ENCODE assay signal across 9 cellular contexts in the genomic region with DNA sequence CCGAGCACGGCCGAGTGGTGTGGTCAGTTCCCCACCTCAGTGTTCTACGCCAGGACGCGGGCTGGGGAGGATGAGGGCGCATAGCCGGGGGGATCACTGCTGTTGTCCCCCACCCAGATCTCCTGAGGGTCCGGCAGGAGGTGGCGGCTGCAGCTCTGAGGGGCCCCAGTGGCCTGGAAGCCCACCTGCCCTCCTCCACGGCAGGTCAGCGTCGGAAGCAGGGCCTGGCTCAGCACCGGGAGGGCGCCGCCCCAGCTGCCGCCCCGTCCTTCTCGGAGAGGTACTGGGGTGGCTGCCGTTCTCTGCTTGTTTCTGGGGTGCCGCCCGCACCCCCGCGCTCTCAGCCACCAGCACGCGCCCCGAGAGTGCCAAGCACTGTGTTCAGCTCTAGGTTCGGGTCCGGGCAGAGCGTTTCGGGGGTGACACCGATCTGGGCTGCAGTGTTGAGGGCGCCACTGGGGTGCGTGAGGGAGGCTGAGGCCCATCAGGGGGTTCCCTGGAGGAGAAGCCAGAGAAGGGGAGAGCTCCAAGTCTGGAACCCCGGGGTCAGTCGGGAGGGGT. TPM values are rescaled to one million over a fixed set of nuclear protein-coding genes. Genes with fewer than 3 reads are reported as not detected.
DNase-seq lines count a peak whose midpoint lies in the region; ATAC-seq and TF ChIP-seq lines count a peak whose summit lies in the region.
"Had no signal": no experiment of that assay in that cellular context is flagged by ENCODE, and none has a peak within 500 bp of the region (broad histone marks: within the 10 kb centered on the region; RNA-seq: fewer than 3 reads in every experiment).

No MANE protein-coding gene starts in this region.

- H3K4me1 ChIP-seq in BLaER1 treated with 17β-estradiol and CSF1 and Interleukin-3, amounts not matched to agents 10 nM and 100 nM, result peaks cover 32 to 86% (median 76%) of the 10 kb centered on the region in 10 experiments; a peak in 19 of 20 replicates
- peaks cover 67% of the 10 kb centered on the region for H3K4me1 ChIP-seq in KMS-11 (ENCODE audit: low read depth, poor library complexity, severe bottlenecking)
- peaks cover 19% of the 10 kb centered on the region for H3K4me1 ChIP-seq in neural progenitor cell

- H3K36me3 ChIP-seq in BLaER1 treated with 17β-estradiol and CSF1 and Interleukin-3, amounts not matched to agents 10 nM and 100 nM, result peaks cover 17 to 29% (median 25%) of the 10 kb centered on the region in 11 experiments
- H3K36me3 ChIP-seq in KMS-11 (ENCODE audit: insufficient read depth) (no peaks in the 10 kb centered on the region), neural progenitor cell (no peaks in the 10 kb centered on the region)

- H3K4me3 Mint-ChIP-seq in neural progenitor cell, result peak overlapping the region; percentile 69

- H3K4me2 ChIP-seq in BLaER1 treated with 17β-estradiol and CSF1 and Interleukin-3, amounts not matched to agents 10 nM and 100 nM, result peak overlapping the region; percentile 85 to 98 (median 92)
- H3K4me2 ChIP-seq in KMS-11 (peak overlapping the region; percentile 91), neural progenitor cell (peak overlapping the region; percentile 87)

- no peak overlapping the region; a peak in 1 of 22 replicates for H3K27ac ChIP-seq in BLaER1 treated with 17β-estradiol and CSF1 and Interleukin-3, amounts not matched to agents 10 nM and 100 nM
- H3K27ac ChIP-seq in KMS-11 (no peak overlapping the region), coronary artery (peak overlapping the region in 1 of 2 donors; percentile 77), neural progenitor cell (no peak overlapping the region)

- peaks cover 27% of the 10 kb centered on the region for H3F3A ChIP-seq in neural progenitor cell (ENCODE audit: low read depth)

- DNase-seq in coronary artery (ENCODE audit: low spot score) (no peak), neural progenitor cell (ENCODE audit: low spot score) (no peak), epidermal melanocyte (ENCODE audit: insufficient read length, low spot score) (no peak), iPS-NIHi7 (ENCODE audit: extremely low spot score) (no peak), NCI-H1694 (lab: John Stamatoyannopoulos, UW) (no peak)
- DNase-seq: effector CD8-positive, alpha-beta T cell had no signal

- H3K79me2 ChIP-seq in KMS-11 (ENCODE audit: insufficient read depth, low read depth), result no peaks in the 10 kb centered on the region
- H3K79me2 ChIP-seq in neural progenitor cell (ENCODE audit: low read depth), result no peaks in the 10 kb centered on the region

- H3K4me1 Mint-ChIP-seq in neural progenitor cell, result peaks cover 37% of the 10 kb centered on the region

- peaks cover 2% of the 10 kb centered on the region for H3K9me3 Mint-ChIP-seq in neural progenitor cell

- H3K27me3 Mint-ChIP-seq in neural progenitor cell (ENCODE audit: insufficient read depth, low read depth), result peaks cover 33% of the 10 kb centered on the region

- H3K27me3 ChIP-seq in BLaER1 treated with 17β-estradiol and CSF1 and Interleukin-3, amounts not matched to agents 10 nM and 100 nM, result peaks cover 75 to 97% (median 85%) of the 10 kb centered on the region in 11 experiments
- H3K27me3 ChIP-seq in KMS-11 (ENCODE audit: insufficient read depth, low read depth) (peaks cover 58% of the 10 kb centered on the region), neural progenitor cell (peaks cover 86% of the 10 kb centered on the region)

- H3K36me3 Mint-ChIP-seq in neural progenitor cell, result peaks cover 6% of the 10 kb centered on the region

- peaks cover 14 to 97% (median 86%) of the 10 kb centered on the region in 11 experiments; a peak in 21 of 22 replicates for H4K20me1 ChIP-seq in BLaER1 treated with 17β-estradiol and CSF1 and Interleukin-3, amounts not matched to agents 10 nM and 100 nM
- H4K20me1 ChIP-seq in KMS-11 (ENCODE audit: insufficient read depth) (no peaks in the 10 kb centered on the region; the same call in 1 of the 2 replicates), neural progenitor cell (ENCODE audit: low read depth) (peaks cover 95% of the 10 kb centered on the region)

- peak overlapping the region; percentile 3 to 62 (median 38); a peak in 13 of 22 replicates for H3K9ac ChIP-seq in BLaER1 treated with 17β-estradiol and CSF1 and Interleukin-3, amounts not matched to agents 10 nM and 100 nM
- peak overlapping the region; percentile 29; the same call in 1 of the 2 replicates for H3K9ac ChIP-seq in KMS-11
- H3K9ac ChIP-seq in neural progenitor cell, result no peak overlapping the region

- peak overlapping the region; percentile 43 to 67 (median 56) for H3K4me3 ChIP-seq in BLaER1 treated with 17β-estradiol and CSF1 and Interleukin-3, amounts not matched to agents 10 nM and 100 nM
- H3K4me3 ChIP-seq in KMS-11 (IDR thresholded peaks at IDR 0.05; ENCODE audit: insufficient read depth, low read depth, low read length) (peak overlapping the region; percentile 78), coronary artery (peak overlapping the region; percentile 74), neural progenitor cell (peak overlapping the region; percentile 46)

- no peak for TF ChIP-seq CTCF in KMS-11 (conservative IDR thresholded peaks at IDR 0.05; ENCODE audit: low read depth, low read length)
- no peak for TF ChIP-seq CTCF in coronary artery (IDR thresholded peaks at IDR 0.05)
- no peak for TF ChIP-seq CTCF in neural progenitor cell (IDR thresholded peaks at IDR 0.05)

- H3K27ac Mint-ChIP-seq in neural progenitor cell, result no peak overlapping the region

- no peak for ATAC-seq in HG03378 (IDR thresholded peaks at IDR 0.05; ENCODE audit: unreplicated experiment)

- no peaks in the 10 kb centered on the region for H3K9me3 ChIP-seq in BLaER1 treated with 17β-estradiol and CSF1 and Interleukin-3, amounts not matched to agents 10 nM and 100 nM (replicated peaks in 1 of 11)
- no peaks in the 10 kb centered on the region for H3K9me3 ChIP-seq in neural progenitor cell (ENCODE audit: low read depth)

- H2AFZ ChIP-seq in KMS-11 (ENCODE audit: low read depth) (peak overlapping the region; percentile 48), neural progenitor cell (replicated peaks) (no peak overlapping the region)

RNA-seq across cellular contexts. Expression of a gene that starts 17.4 kb away (rescaled TPM):
- 0.15 TPM in 1 of 2 replicates, not detected in the other for total RNA-seq in neural progenitor cell (ENCODE audit: low replicate concordance)

RNA-seq across cellular contexts. Expression of a gene that starts 17.9 kb away (rescaled TPM):
- total RNA-seq in neural progenitor cell (ENCODE audit: low replicate concordance), result 39.6 and 69.1 TPM in 2 replicates

RNA-seq across cellular contexts. Expression of a gene that starts 19.3 kb away (rescaled TPM):
- 10.7 and 33.8 TPM in 2 replicates for total RNA-seq in neural progenitor cell (ENCODE audit: low replicate concordance)

RNA-seq across cellular contexts. Expression of a gene that starts 25.2 kb away (rescaled TPM):
- 0.09 TPM in 1 of 2 replicates, not detected in the other for total RNA-seq in neural progenitor cell (ENCODE audit: low replicate concordance)

RNA-seq across cellular contexts. Expression of a gene that starts 40.8 kb away (rescaled TPM):
- not detected in 2 replicates for total RNA-seq in neural progenitor cell (ENCODE audit: low replicate concordance)
